8 cellular contexts compared by ENCODE assay signal in genomic region chr2:156110890-156111289, GRCh38.
DNase-seq lines count a peak whose midpoint lies in the region; ATAC-seq lines count a peak whose summit lies in the region.

No MANE protein-coding gene starts in this region.

- peak; percentile 4 to 7 for DNase-seq in activated T-cell treated with anti-CD3 and anti-CD28 coated beads, Interleukin-2, amount 50 U/mL, for 72 hours
- peak; percentile 13 for DNase-seq in stimulated activated CD4-positive, alpha-beta T cell treated with anti-CD3 and anti-CD28 coated beads, Interleukin-4, amount 100 ng/mL, for 24 hours
- DNase-seq in DMS79 (lab: John Stamatoyannopoulos, UW) (no peak), DMS153 (lab: John Stamatoyannopoulos, UW) (no peak), dedifferentiated amniotic fluid mesenchymal stem cell (ENCODE audit: extremely low spot score) (no peak)

- H3K27me3 Mint-ChIP-seq in activated T-cell treated with anti-CD3 and anti-CD28 coated beads, Interleukin-2, amount 50 U/mL, for 72 hours (ENCODE audit: low read depth), result no peaks in the 10 kb centered on the region

- no peak overlapping the region for H3K27ac Mint-ChIP-seq in activated T-cell treated with anti-CD3 and anti-CD28 coated beads, Interleukin-2, amount 50 U/mL, for 72 hours

- no peaks in the 10 kb centered on the region for H3K4me1 Mint-ChIP-seq in activated T-cell treated with anti-CD3 and anti-CD28 coated beads, Interleukin-2, amount 50 U/mL, for 72 hours (ENCODE audit: low read depth)

- no peaks in the 10 kb centered on the region for H3K36me3 Mint-ChIP-seq in activated T-cell treated with anti-CD3 and anti-CD28 coated beads, Interleukin-2, amount 50 U/mL, for 72 hours (ENCODE audit: insufficient read depth in 2 of 2)

- no peak overlapping the region for H3K4me3 Mint-ChIP-seq in activated T-cell treated with anti-CD3 and anti-CD28 coated beads, Interleukin-2, amount 50 U/mL, for 72 hours

- peaks cover 0 to 2% of the 10 kb centered on the region in 2 donors for H3K9me3 Mint-ChIP-seq in activated T-cell treated with anti-CD3 and anti-CD28 coated beads, Interleukin-2, amount 50 U/mL, for 72 hours

- ATAC-seq in GM18499 (IDR thresholded peaks at IDR 0.05; ENCODE audit: insufficient read depth, unreplicated experiment) (peak; percentile 97), GM21529 (IDR thresholded peaks at IDR 0.05; ENCODE audit: unreplicated experiment) (peak; percentile 100), HG03571 (IDR thresholded peaks at IDR 0.05; ENCODE audit: unreplicated experiment) (peak; percentile 88)
- ATAC-seq in activated T-cell treated with anti-CD3 and anti-CD28 coated beads, Interleukin-2, amount 50 U/mL, for 72 hours (replicated peaks in 1 of 2), result peak in 1 of 2 donors; percentile 53

Comparison
In these comparisons a context has a peak if more than half of its experiments do, and no peak if none do; other contexts are left out.
1. DNase-seq: peak in activated T-cell treated with anti-CD3 and anti-CD28 coated beads, Interleukin-2, amount 50 U/mL, for 72 hours (2 of 2) and stimulated activated CD4-positive, alpha-beta T cell treated with anti-CD3 and anti-CD28 coated beads, Interleukin-4, amount 100 ng/mL, for 24 hours (single experiment); none in DMS79 (single experiment), DMS153 (single experiment) and dedifferentiated amniotic fluid mesenchymal stem cell (single experiment).